Comparison of ENCODE assay signal across 23 cellular contexts in genomic region chr7:78111384-78111783, GRCh38.
DNase-seq lines count a peak whose midpoint lies in the region; ATAC-seq and TF ChIP-seq lines count a peak whose summit lies in the region.
"Had no signal": no experiment of that assay in that cellular context is flagged by ENCODE, and none has a peak within 500 bp of the region (broad histone marks: within the 10 kb centered on the region; RNA-seq: fewer than 3 reads in every experiment).

No MANE protein-coding gene starts in this region.

- no peaks in the 10 kb centered on the region for H3K36me3 Mint-ChIP-seq in endodermal cell (ENCODE audit: low read depth)
- H3K36me3 Mint-ChIP-seq: CD8-positive, alpha-beta T cell had no signal

- peaks cover 25% of the 10 kb centered on the region for H3K4me1 Mint-ChIP-seq in endodermal cell
- H3K4me1 Mint-ChIP-seq: B cell had no signal

- no peak for TF ChIP-seq CTCF in endodermal cell (conservative IDR thresholded peaks at IDR 0.05)

- 38 to 60% methylated on average over 1 to 3 of the region's 3 CpGs for WGBS in endodermal cell (ENCODE audit: insufficient coverage in 1 of 2, insufficient read length in 1 of 2), 2 experiments

- no peak overlapping the region for H3K4me3 ChIP-seq in endodermal cell (ENCODE audit: low read length)
- H3K4me3 ChIP-seq: SK-N-MC had no signal

- H3K9me3 ChIP-seq in endodermal cell (ENCODE audit: control insufficient read depth, low read length), result peaks cover 6% of the 10 kb centered on the region

- no peak overlapping the region for H3K4me3 Mint-ChIP-seq in endodermal cell
- H3K4me3 Mint-ChIP-seq: B cell; CD8-positive, alpha-beta T cell had no signal

- H3K9ac ChIP-seq in endodermal cell (ENCODE audit: extremely low read depth, low read length, poor library complexity, severe bottlenecking), result no peak overlapping the region

- no peaks in the 10 kb centered on the region for H3K36me3 ChIP-seq in endodermal cell (ENCODE audit: control insufficient read depth, insufficient read depth, low read length)

- H3K9me3 Mint-ChIP-seq in endodermal cell, result no peaks in the 10 kb centered on the region

- no peaks in the 10 kb centered on the region for H3K27me3 Mint-ChIP-seq in endodermal cell (ENCODE audit: insufficient read depth)

- peak overlapping the region; percentile 13 for H3K27ac ChIP-seq in endodermal cell (ENCODE audit: low read depth, low read length)
- H3K27ac ChIP-seq: 22Rv1, C4-2B, SK-N-MC had no signal

- no peak for ATAC-seq in GM19035 (IDR thresholded peaks at IDR 0.05; ENCODE audit: unreplicated experiment)
- ATAC-seq in GM19328 (IDR thresholded peaks at IDR 0.05; ENCODE audit: unreplicated experiment), result no peak
- no peak for ATAC-seq in HG02852 (IDR thresholded peaks at IDR 0.05; ENCODE audit: unreplicated experiment)
- ATAC-seq: CD8-positive, alpha-beta T cell had no signal

- no peaks in the 10 kb centered on the region for H3K4me1 ChIP-seq in endodermal cell (ENCODE audit: control insufficient read depth, insufficient read depth, low read length)

- no peak overlapping the region for H3K27ac Mint-ChIP-seq in endodermal cell
- H3K27ac Mint-ChIP-seq: B cell; CD8-positive, alpha-beta T cell had no signal

- no peaks in the 10 kb centered on the region for H3K27me3 ChIP-seq in endodermal cell (ENCODE audit: control insufficient read depth, insufficient read depth, low read length, poor library complexity, severe bottlenecking)

- peak; percentile 13 for DNase-seq in NCI-H1092 (lab: John Stamatoyannopoulos, UW)
- DNase-seq in NCI-H1092 treated with DMSO at 0.1 percent for 48 hours (lab: John Stamatoyannopoulos, UW), result no peak
- DNase-seq in NCI-H69 (lab: John Stamatoyannopoulos, UW), result peak; percentile 86
- peak; percentile 50 for DNase-seq in endodermal cell
- DNase-seq in retina, result peak; percentile 22
- DNase-seq: CD8-positive, alpha-beta T cell; DMS 273 treated with DMSO at 0.1 percent for 48 hours; DMS79 treated with DMSO at 0.1 percent for 48 hours; GF-D8; H7; NCI-H1105; NCI-H146; NCI-H2029 treated with DMSO at 0.1 percent for 48 hours; NCI-H226; NCI-H510A; SIG-M5 had no signal
